ENCODE assay signal across 28 cellular contexts in genomic region chr3:177062052-177062732, GRCh38.
DNase-seq lines count a peak whose midpoint lies in the region; ATAC-seq and TF ChIP-seq lines count a peak whose summit lies in the region.
"Had no signal": no experiment of that assay in that cellular context is flagged by ENCODE, and none has a peak within 500 bp of the region (broad histone marks: within the 10 kb centered on the region; RNA-seq: fewer than 3 reads in every experiment).

No MANE protein-coding gene starts in this region.

- H2AFZ ChIP-seq in MM.1S (ENCODE audit: low read length), result no peak overlapping the region

- H3K4me3 ChIP-seq in MM.1S (ENCODE audit: low read length), result no peak overlapping the region
- no peak overlapping the region for H3K4me3 ChIP-seq in subcutaneous abdominal adipose tissue (ENCODE audit: low read depth in 1 of 5, low read length in 5 of 5)
- H3K4me3 ChIP-seq: BLaER1 treated with 17β-estradiol and CSF1 and Interleukin-3, amounts not matched to agents 10 nM and 100 nM; body of pancreas; esophagus muscularis mucosa; right atrium auricular region; tibial nerve had no signal

- TF ChIP-seq CTCF in MM.1S (IDR thresholded peaks at IDR 0.05; ENCODE audit: low read length) (no peak), foreskin keratinocyte (conservative IDR thresholded peaks at IDR 0.05) (no peak)

- H3K27ac ChIP-seq in MM.1S (ENCODE audit: low read length) (peak overlapping the region; percentile 91), subcutaneous abdominal adipose tissue (ENCODE audit: low read depth, low read length) (peak overlapping the region; percentile 8), foreskin keratinocyte (no peak overlapping the region)
- H3K27ac ChIP-seq: body of pancreas, esophagus muscularis mucosa, tibial nerve had no signal

- H3K9me3 ChIP-seq in MM.1S (replicated peaks; ENCODE audit: insufficient read depth, low read length) (no peaks in the 10 kb centered on the region), subcutaneous abdominal adipose tissue (ENCODE audit: control insufficient read depth in 5 of 5, low read length in 5 of 5) (no peaks in the 10 kb centered on the region)
- H3K9me3 ChIP-seq: BLaER1 treated with 17β-estradiol and CSF1 and Interleukin-3, amounts not matched to agents 10 nM and 100 nM; body of pancreas; esophagus muscularis mucosa; right atrium auricular region; tibial nerve had no signal

- H3K9me3 Mint-ChIP-seq in activated naive CD8-positive, alpha-beta T cell (ENCODE audit: low read depth), result no peaks in the 10 kb centered on the region
- no peaks in the 10 kb centered on the region for H3K9me3 Mint-ChIP-seq in activated naive CD8-positive, alpha-beta T cell treated with anti-CD3 and anti-CD28 coated beads, Interleukin-2, amount 50 U/mL, for 24 hours
- H3K9me3 Mint-ChIP-seq: activated CD4-positive, alpha-beta T cell treated with anti-CD3 and anti-CD28 coated beads, Interleukin-2, amount 10 ng/mL, durations not matched to agents 7 days and 5 days; activated naive CD8-positive, alpha-beta T cell treated with anti-CD3 and anti-CD28 coated beads, Interleukin-2, amount 10 ng/mL, durations not matched to agents 7 days and 5 days; H9; naive B cell; stimulated activated naive CD8-positive, alpha-beta T cell treated with anti-CD3 and anti-CD28 coated beads, Interleukin-15, Interleukin-2, amounts not matched to agents 100 ng/mL and 50 ng/mL, for 24 hours; T-helper 1 cell treated with Interleukin-12 subunit alpha and Interleukin-12 subunit beta and Interleukin-4 antibody, amounts not matched to agents 30 μg/mL and 1 μg/mL, for 36 hours had no signal

- no peaks in the 10 kb centered on the region for H3K27me3 ChIP-seq in MM.1S (replicated peaks; ENCODE audit: insufficient read depth, low read length)
- no peaks in the 10 kb centered on the region for H3K27me3 ChIP-seq in subcutaneous abdominal adipose tissue (ENCODE audit: control insufficient read depth in 5 of 5, insufficient read depth in 4 of 5, low read length in 5 of 5)
- no peaks in the 10 kb centered on the region for H3K27me3 ChIP-seq in foreskin keratinocyte
- H3K27me3 ChIP-seq: BLaER1 treated with 17β-estradiol and CSF1 and Interleukin-3, amounts not matched to agents 10 nM and 100 nM; body of pancreas; esophagus muscularis mucosa; right atrium auricular region; tibial nerve had no signal

- peaks cover 77% of the 10 kb centered on the region for H3K4me1 ChIP-seq in MM.1S (ENCODE audit: low read length)
- H3K4me1 ChIP-seq in subcutaneous abdominal adipose tissue (ENCODE audit: control insufficient read depth in 5 of 5, insufficient read depth in 5 of 5, low read length in 5 of 5), result peaks cover 0 to 22% (median 6%) of the 10 kb centered on the region in 5 donors
- no peaks in the 10 kb centered on the region for H3K4me1 ChIP-seq in foreskin keratinocyte

- H3K9ac ChIP-seq in MM.1S (ENCODE audit: low read length) (no peak overlapping the region), subcutaneous abdominal adipose tissue (ENCODE audit: low read length in 5 of 5) (no peak overlapping the region)
- H3K9ac ChIP-seq: BLaER1 treated with 17β-estradiol and CSF1 and Interleukin-3, amounts not matched to agents 10 nM and 100 nM had no signal

- DNase-seq in activated naive CD8-positive, alpha-beta T cell treated with anti-CD3 and anti-CD28 coated beads, Interleukin-2, amount 50 U/mL, for 24 hours, result no peak
- DNase-seq in MM.1S (no peak), dermis blood vessel endothelial cell (peak; percentile 33), NCI-H146 (lab: John Stamatoyannopoulos, UW) (no peak), foreskin keratinocyte (no peak)
- DNase-seq in effector CD8-positive, alpha-beta T cell (lab: John Stamatoyannopoulos, UW), result no peak
- DNase-seq: activated CD4-positive, alpha-beta T cell treated with anti-CD3 and anti-CD28 coated beads, Interleukin-2, amount 10 ng/mL, durations not matched to agents 7 days and 5 days; activated naive CD8-positive, alpha-beta T cell treated with anti-CD3 and anti-CD28 coated beads, Interleukin-2, amount 10 ng/mL, durations not matched to agents 7 days and 5 days; body of pancreas; effector memory CD4-positive, alpha-beta T cell; H9; kidney glomerular epithelial cell; mesendoderm; naive B cell; NCI-H1694 treated with DMSO at 0.1 percent for 48 hours; NCI-H774; occipital lobe; OCI-M1; Right ventricle myocardium superior; stimulated activated CD4-positive, alpha-beta T cell treated with anti-CD3 and anti-CD28 coated beads, Interleukin-12 subunit alpha, Interleukin-12 subunit beta, amount 100 ng/mL, for 4 hours had no signal

- no peak overlapping the region for H3K4me3 Mint-ChIP-seq in activated naive CD8-positive, alpha-beta T cell
- no peak overlapping the region for H3K4me3 Mint-ChIP-seq in activated naive CD8-positive, alpha-beta T cell treated with anti-CD3 and anti-CD28 coated beads, Interleukin-2, amount 50 U/mL, for 24 hours
- H3K4me3 Mint-ChIP-seq: activated CD4-positive, alpha-beta T cell treated with anti-CD3 and anti-CD28 coated beads, Interleukin-2, amount 10 ng/mL, durations not matched to agents 7 days and 5 days; activated naive CD8-positive, alpha-beta T cell treated with anti-CD3 and anti-CD28 coated beads, Interleukin-2, amount 10 ng/mL, durations not matched to agents 7 days and 5 days; H9; naive B cell; stimulated activated naive CD8-positive, alpha-beta T cell treated with anti-CD3 and anti-CD28 coated beads, Interleukin-15, Interleukin-2, amounts not matched to agents 100 ng/mL and 50 ng/mL, for 24 hours; T-helper 1 cell treated with Interleukin-12 subunit alpha and Interleukin-12 subunit beta and Interleukin-4 antibody, amounts not matched to agents 30 μg/mL and 1 μg/mL, for 36 hours had no signal

- peak overlapping the region; percentile 19 for H3K27ac Mint-ChIP-seq in activated naive CD8-positive, alpha-beta T cell
- H3K27ac Mint-ChIP-seq in activated naive CD8-positive, alpha-beta T cell treated with anti-CD3 and anti-CD28 coated beads, Interleukin-2, amount 50 U/mL, for 24 hours, result no peak overlapping the region
- H3K27ac Mint-ChIP-seq: activated CD4-positive, alpha-beta T cell treated with anti-CD3 and anti-CD28 coated beads, Interleukin-2, amount 10 ng/mL, durations not matched to agents 7 days and 5 days; activated naive CD8-positive, alpha-beta T cell treated with anti-CD3 and anti-CD28 coated beads, Interleukin-2, amount 10 ng/mL, durations not matched to agents 7 days and 5 days; H9; stimulated activated naive CD8-positive, alpha-beta T cell treated with anti-CD3 and anti-CD28 coated beads, Interleukin-15, Interleukin-2, amounts not matched to agents 100 ng/mL and 50 ng/mL, for 24 hours; T-helper 1 cell treated with Interleukin-12 subunit alpha and Interleukin-12 subunit beta and Interleukin-4 antibody, amounts not matched to agents 30 μg/mL and 1 μg/mL, for 36 hours had no signal

- H4K20me1 ChIP-seq in MM.1S (ENCODE audit: insufficient read depth, low read length), result peaks cover 17% of the 10 kb centered on the region

- peaks cover 57% of the 10 kb centered on the region for H3F3A ChIP-seq in MM.1S (ENCODE audit: insufficient read depth, low read length)

- H3K36me3 ChIP-seq in MM.1S (replicated peaks; ENCODE audit: insufficient read depth, low read length) (peaks cover 13% of the 10 kb centered on the region; the same call in 1 of the 2 replicates), subcutaneous abdominal adipose tissue (ENCODE audit: control insufficient read depth in 5 of 5, insufficient read depth in 5 of 5, low read length in 5 of 5) (peaks cover 0 to 4% (median 0%) of the 10 kb centered on the region in 5 donors)
- H3K36me3 ChIP-seq: esophagus muscularis mucosa, right atrium auricular region, tibial nerve had no signal

- no peaks in the 10 kb centered on the region for H3K27me3 Mint-ChIP-seq in activated naive CD8-positive, alpha-beta T cell
- no peaks in the 10 kb centered on the region for H3K27me3 Mint-ChIP-seq in activated naive CD8-positive, alpha-beta T cell treated with anti-CD3 and anti-CD28 coated beads, Interleukin-2, amount 50 U/mL, for 24 hours
- H3K27me3 Mint-ChIP-seq: activated CD4-positive, alpha-beta T cell treated with anti-CD3 and anti-CD28 coated beads, Interleukin-2, amount 10 ng/mL, durations not matched to agents 7 days and 5 days; activated naive CD8-positive, alpha-beta T cell treated with anti-CD3 and anti-CD28 coated beads, Interleukin-2, amount 10 ng/mL, durations not matched to agents 7 days and 5 days; naive B cell; stimulated activated naive CD8-positive, alpha-beta T cell treated with anti-CD3 and anti-CD28 coated beads, Interleukin-15, Interleukin-2, amounts not matched to agents 100 ng/mL and 50 ng/mL, for 24 hours had no signal

- H3K4me1 Mint-ChIP-seq in activated naive CD8-positive, alpha-beta T cell (ENCODE audit: low read depth), result peaks cover 57% of the 10 kb centered on the region
- peaks cover 54% of the 10 kb centered on the region for H3K4me1 Mint-ChIP-seq in activated naive CD8-positive, alpha-beta T cell treated with anti-CD3 and anti-CD28 coated beads, Interleukin-2, amount 50 U/mL, for 24 hours

- H3K4me2 ChIP-seq in MM.1S (ENCODE audit: low read depth, low read length), result peak overlapping the region; percentile 54; the same call in 1 of the 2 replicates

- no peaks in the 10 kb centered on the region for H3K9me2 ChIP-seq in MM.1S (replicated peaks; ENCODE audit: insufficient read depth, low read length)

- peaks cover 95% of the 10 kb centered on the region for H3K79me2 ChIP-seq in MM.1S (ENCODE audit: low read length)

- ATAC-seq in activated naive CD8-positive, alpha-beta T cell treated with anti-CD3 and anti-CD28 coated beads, Interleukin-2, amount 50 U/mL, for 24 hours, result no peak
- ATAC-seq in foreskin keratinocyte, result no peak
- ATAC-seq: body of pancreas had no signal

- peaks cover 9% of the 10 kb centered on the region for H3K36me3 Mint-ChIP-seq in activated naive CD8-positive, alpha-beta T cell
- peaks cover 35% of the 10 kb centered on the region for H3K36me3 Mint-ChIP-seq in activated naive CD8-positive, alpha-beta T cell treated with anti-CD3 and anti-CD28 coated beads, Interleukin-2, amount 50 U/mL, for 24 hours (ENCODE audit: low read depth)
